25 cellular contexts compared by ENCODE assay signal in genomic region chr3:4043867-4044575, GRCh38.
DNase-seq lines count a peak whose midpoint lies in the region; ATAC-seq and TF ChIP-seq lines count a peak whose summit lies in the region.
"Had no signal": no experiment of that assay in that cellular context is flagged by ENCODE, and none has a peak within 500 bp of the region (broad histone marks: within the 10 kb centered on the region; RNA-seq: fewer than 3 reads in every experiment).

No MANE protein-coding gene starts in this region.

- TF ChIP-seq CTCF in heart left ventricle (IDR thresholded peaks at IDR 0.05): no peak

- H3K4me3 ChIP-seq in heart left ventricle: no peak overlapping the region
- H3K4me3 ChIP-seq: gastrocnemius medialis, sigmoid colon, thoracic aorta had no signal

- H3K36me3 ChIP-seq in heart left ventricle: no peaks in the 10 kb centered on the region
- H3K36me3 ChIP-seq: gastrocnemius medialis, sigmoid colon, thoracic aorta had no signal

- in situ Hi-C loops in SK-MEL-5 (cut with HindIII; ENCODE audit: low pct_unique_long_range_greater_than_20kb, low sequenced_read_pairs): no loop called here

- intact Hi-C loops in heart left ventricle (cut with DNase I): no loop called here

- 82 to 88% (median 85%) methylated on average over 2 of the region's 2 CpGs for WGBS in heart left ventricle, 4 donors

- TF ChIP-seq POLR2A in heart left ventricle (IDR thresholded peaks at IDR 0.05) (no peak), GM18505 (IDR thresholded peaks at IDR 0.05; ENCODE audit: borderline replicate concordance, extremely low read depth, insufficient read depth, insufficient read length) (no peak)

- H3K9me3 ChIP-seq in heart left ventricle: no peaks in the 10 kb centered on the region
- H3K9me3 ChIP-seq: gastrocnemius medialis, sigmoid colon, thoracic aorta had no signal

- H3K27ac ChIP-seq in heart left ventricle: no peak overlapping the region
- H3K27ac ChIP-seq: gastrocnemius medialis, sigmoid colon, thoracic aorta had no signal

- no peaks in the 10 kb centered on the region for H3K4me1 ChIP-seq in heart left ventricle
- H3K4me1 ChIP-seq: gastrocnemius medialis, sigmoid colon had no signal

- H3K27me3 ChIP-seq in heart left ventricle: no peaks in the 10 kb centered on the region
- H3K27me3 ChIP-seq: gastrocnemius medialis, sigmoid colon had no signal

- DNase-seq in H4 (ENCODE audit: low spot score): peak; percentile 13
- DNase-seq in SK-MEL-5 (ENCODE audit: low read depth, low spot score): peak; percentile 41
- peak; percentile 28 for DNase-seq in globus pallidus (ENCODE audit: low spot score)
- peak; percentile 65 for DNase-seq in stromal cell of bone marrow (ENCODE audit: low read depth)
- no peak for DNase-seq in heart left ventricle
- DNase-seq in stimulated activated CD4-positive, alpha-beta T cell treated with anti-CD3 and anti-CD28 coated beads, Interleukin-4, amount 100 ng/mL, for 4 hours: no peak
- DNase-seq in NK-92 (lab: John Stamatoyannopoulos, UW; ENCODE audit: unreplicated experiment): no peak
- DNase-seq: activated CD4-positive, alpha-beta T cell treated with anti-CD3 and anti-CD28 coated beads, Interleukin-2, amount 10 ng/mL, durations not matched to agents 24 days and 14 days; activated CD8-positive, alpha-beta memory T cell treated with anti-CD3 and anti-CD28 coated beads, Interleukin-2, amount 50 U/mL, for 4 hours; CD4-positive, alpha-beta memory T cell; dermis blood vessel endothelial cell; DMS53; gastrocnemius medialis; GF-D8; GOT3; left colon; mesendoderm; naive thymus-derived CD8-positive, alpha-beta T cell; NCI-H1105; NCI-H2081; NCI-H526; SHP77; sigmoid colon had no signal

- ATAC-seq in heart left ventricle (no peak), GM18505 (IDR thresholded peaks at IDR 0.05; ENCODE audit: unreplicated experiment) (no peak)
- ATAC-seq: gastrocnemius medialis; naive thymus-derived CD8-positive, alpha-beta T cell had no signal

Comparison
In these comparisons a context has a peak if more than half of its experiments do, and no peak if none do; other contexts are left out.
1. DNase-seq: peak in H4 (single experiment), SK-MEL-5 (single experiment), globus pallidus (single experiment) and stromal cell of bone marrow (single experiment); none in heart left ventricle (0 of 5), stimulated activated CD4-positive, alpha-beta T cell treated with anti-CD3 and anti-CD28 coated beads, Interleukin-4, amount 100 ng/mL, for 4 hours (0 of 2) and NK-92 (single experiment).